19 cellular contexts compared by ENCODE assay signal in the genomic region with DNA sequence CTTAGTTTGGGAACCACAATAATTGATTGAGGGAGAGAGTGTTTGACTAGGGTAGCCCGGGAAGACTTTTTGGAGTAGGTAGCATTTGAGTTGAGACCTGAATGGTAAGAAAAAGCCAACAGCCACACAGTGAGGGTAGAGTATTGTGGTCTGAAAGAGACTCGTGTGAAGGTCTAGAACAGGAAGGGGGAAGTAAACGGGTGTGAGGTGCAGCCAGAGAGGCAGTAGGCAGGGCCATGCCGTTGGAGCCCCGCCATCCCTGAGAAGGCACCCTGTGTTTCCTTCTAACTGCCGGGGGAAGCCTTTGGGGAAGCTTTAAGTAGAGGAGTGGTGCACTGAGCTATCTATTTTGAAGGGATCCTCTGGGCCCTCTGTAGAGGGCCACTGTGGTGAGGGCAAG. TPM values are rescaled to one million over a fixed set of nuclear protein-coding genes. Genes with fewer than 3 reads are reported as not detected.
DNase-seq lines count a peak whose midpoint lies in the region; ATAC-seq and FAIRE-seq lines count a peak whose summit lies in the region.
"Had no signal": no experiment of that assay in that cellular context is flagged by ENCODE, and none has a peak within 500 bp of the region (broad histone marks: within the 10 kb centered on the region; RNA-seq: fewer than 3 reads in every experiment).

No MANE protein-coding gene starts in this region.

- no peak for DNase-seq in activated naive CD8-positive, alpha-beta T cell treated with anti-CD3 and anti-CD28 coated beads, Interleukin-2, amount 10 ng/mL, durations not matched to agents 7 days and 5 days
- DNase-seq in activated naive CD8-positive, alpha-beta T cell treated with anti-CD3 and anti-CD28 coated beads, Interleukin-2, amount 50 U/mL, for 24 hours = no peak
- peak; percentile 34 for DNase-seq in activated CD8-positive, alpha-beta T cell treated with anti-CD3 and anti-CD28 coated beads, Interleukin-2, amount 10 ng/mL, durations not matched to agents 7 days and 5 days
- DNase-seq in stimulated activated naive CD8-positive, alpha-beta T cell treated with anti-CD3 and anti-CD28 coated beads, Interleukin-15, amount 100 ng/mL, for 72 hours = no peak
- no peak for DNase-seq in activated CD4-positive, alpha-beta T cell treated with anti-CD3 and anti-CD28 coated beads for 1 hour
- DNase-seq in HTR-8/SVneo (ENCODE audit: insufficient read length, low spot score) = no peak
- no peak for DNase-seq in OCI-M1 (lab: John Stamatoyannopoulos, UW)
- DNase-seq: activated CD4-positive, alpha-beta memory T cell treated with anti-CD3 and anti-CD28 coated beads, Interleukin-2, amount 10 ng/mL, durations not matched to agents 7 days and 5 days; activated effector memory CD4-positive, alpha-beta T cell treated with Interleukin-2 at 50 U/mL for 16 hours; GM23248; left cardiac atrium; NCI-H1417 treated with DMSO at 0.1 percent for 48 hours; NCI-H2171; substantia nigra had no signal

- FAIRE-seq in HTR-8/SVneo (lab: Jason Lieb, UNC) = no peak
- FAIRE-seq: astrocyte had no signal

- H3K27ac ChIP-seq in KOPT-K1 (ENCODE audit: low read depth, low read length, poor library complexity, severe bottlenecking) = peak overlapping the region; percentile 87
- H3K27ac ChIP-seq: GM23248, SK-N-MC had no signal

- H3K4me3 Mint-ChIP-seq in activated naive CD8-positive, alpha-beta T cell treated with anti-CD3 and anti-CD28 coated beads, Interleukin-2, amount 10 ng/mL, durations not matched to agents 7 days and 5 days = peak overlapping the region; percentile 54
- H3K4me3 Mint-ChIP-seq in activated naive CD8-positive, alpha-beta T cell treated with anti-CD3 and anti-CD28 coated beads, Interleukin-2, amount 50 U/mL, for 24 hours = no peak overlapping the region
- H3K4me3 Mint-ChIP-seq in activated CD8-positive, alpha-beta T cell treated with anti-CD3 and anti-CD28 coated beads, Interleukin-2, amount 10 ng/mL, durations not matched to agents 7 days and 5 days = no peak overlapping the region
- no peak overlapping the region for H3K4me3 Mint-ChIP-seq in stimulated activated naive CD8-positive, alpha-beta T cell treated with anti-CD3 and anti-CD28 coated beads, Interleukin-15, amount 100 ng/mL, for 72 hours
- H3K4me3 Mint-ChIP-seq: activated CD4-positive, alpha-beta memory T cell treated with anti-CD3 and anti-CD28 coated beads, Interleukin-2, amount 10 ng/mL, durations not matched to agents 7 days and 5 days; IgD-negative memory B cell had no signal

- H3K27me3 Mint-ChIP-seq in activated naive CD8-positive, alpha-beta T cell treated with anti-CD3 and anti-CD28 coated beads, Interleukin-2, amount 10 ng/mL, durations not matched to agents 7 days and 5 days = no peaks in the 10 kb centered on the region
- no peaks in the 10 kb centered on the region for H3K27me3 Mint-ChIP-seq in activated naive CD8-positive, alpha-beta T cell treated with anti-CD3 and anti-CD28 coated beads, Interleukin-2, amount 50 U/mL, for 24 hours
- H3K27me3 Mint-ChIP-seq in activated CD8-positive, alpha-beta T cell treated with anti-CD3 and anti-CD28 coated beads, Interleukin-2, amount 10 ng/mL, durations not matched to agents 7 days and 5 days (ENCODE audit: low read depth) = no peaks in the 10 kb centered on the region
- H3K27me3 Mint-ChIP-seq in stimulated activated naive CD8-positive, alpha-beta T cell treated with anti-CD3 and anti-CD28 coated beads, Interleukin-15, amount 100 ng/mL, for 72 hours = no peaks in the 10 kb centered on the region
- H3K27me3 Mint-ChIP-seq: activated CD4-positive, alpha-beta memory T cell treated with anti-CD3 and anti-CD28 coated beads, Interleukin-2, amount 10 ng/mL, durations not matched to agents 7 days and 5 days; IgD-negative memory B cell had no signal

- H3K36me3 ChIP-seq in KOPT-K1 (ENCODE audit: insufficient read depth, low read length) = peaks cover 6% of the 10 kb centered on the region; the same call in 1 of the 2 replicates

- H3K9me3 Mint-ChIP-seq in activated naive CD8-positive, alpha-beta T cell treated with anti-CD3 and anti-CD28 coated beads, Interleukin-2, amount 10 ng/mL, durations not matched to agents 7 days and 5 days = no peaks in the 10 kb centered on the region
- H3K9me3 Mint-ChIP-seq in activated naive CD8-positive, alpha-beta T cell treated with anti-CD3 and anti-CD28 coated beads, Interleukin-2, amount 50 U/mL, for 24 hours = no peaks in the 10 kb centered on the region
- H3K9me3 Mint-ChIP-seq in activated CD8-positive, alpha-beta T cell treated with anti-CD3 and anti-CD28 coated beads, Interleukin-2, amount 10 ng/mL, durations not matched to agents 7 days and 5 days (ENCODE audit: insufficient read depth) = no peaks in the 10 kb centered on the region
- no peaks in the 10 kb centered on the region for H3K9me3 Mint-ChIP-seq in stimulated activated naive CD8-positive, alpha-beta T cell treated with anti-CD3 and anti-CD28 coated beads, Interleukin-15, amount 100 ng/mL, for 72 hours
- H3K9me3 Mint-ChIP-seq: activated CD4-positive, alpha-beta memory T cell treated with anti-CD3 and anti-CD28 coated beads, Interleukin-2, amount 10 ng/mL, durations not matched to agents 7 days and 5 days; IgD-negative memory B cell had no signal

- H3K4me1 Mint-ChIP-seq in activated naive CD8-positive, alpha-beta T cell treated with anti-CD3 and anti-CD28 coated beads, Interleukin-2, amount 10 ng/mL, durations not matched to agents 7 days and 5 days = peaks cover 14% of the 10 kb centered on the region
- peaks cover 19% of the 10 kb centered on the region for H3K4me1 Mint-ChIP-seq in activated naive CD8-positive, alpha-beta T cell treated with anti-CD3 and anti-CD28 coated beads, Interleukin-2, amount 50 U/mL, for 24 hours
- peaks cover 24% of the 10 kb centered on the region for H3K4me1 Mint-ChIP-seq in activated CD8-positive, alpha-beta T cell treated with anti-CD3 and anti-CD28 coated beads, Interleukin-2, amount 10 ng/mL, durations not matched to agents 7 days and 5 days (ENCODE audit: low read depth)
- H3K4me1 Mint-ChIP-seq in stimulated activated naive CD8-positive, alpha-beta T cell treated with anti-CD3 and anti-CD28 coated beads, Interleukin-15, amount 100 ng/mL, for 72 hours = peaks cover 23% of the 10 kb centered on the region

- H3K9me3 ChIP-seq in KOPT-K1 (ENCODE audit: insufficient read depth, low read length, poor library complexity, severe bottlenecking) = no peaks in the 10 kb centered on the region

- H3K27ac Mint-ChIP-seq in activated naive CD8-positive, alpha-beta T cell treated with anti-CD3 and anti-CD28 coated beads, Interleukin-2, amount 10 ng/mL, durations not matched to agents 7 days and 5 days = peak overlapping the region; percentile 42
- H3K27ac Mint-ChIP-seq in activated naive CD8-positive, alpha-beta T cell treated with anti-CD3 and anti-CD28 coated beads, Interleukin-2, amount 50 U/mL, for 24 hours = no peak overlapping the region
- peak overlapping the region; percentile 23 for H3K27ac Mint-ChIP-seq in activated CD8-positive, alpha-beta T cell treated with anti-CD3 and anti-CD28 coated beads, Interleukin-2, amount 10 ng/mL, durations not matched to agents 7 days and 5 days
- peak overlapping the region; percentile 26 to 81 for H3K27ac Mint-ChIP-seq in stimulated activated naive CD8-positive, alpha-beta T cell treated with anti-CD3 and anti-CD28 coated beads, Interleukin-15, amount 100 ng/mL, for 72 hours
- H3K27ac Mint-ChIP-seq: activated CD4-positive, alpha-beta memory T cell treated with anti-CD3 and anti-CD28 coated beads, Interleukin-2, amount 10 ng/mL, durations not matched to agents 7 days and 5 days had no signal

- ATAC-seq in activated naive CD8-positive, alpha-beta T cell treated with anti-CD3 and anti-CD28 coated beads, Interleukin-2, amount 10 ng/mL, durations not matched to agents 7 days and 5 days (ENCODE audit: low read depth) = peak; percentile 94
- ATAC-seq in activated naive CD8-positive, alpha-beta T cell treated with anti-CD3 and anti-CD28 coated beads, Interleukin-2, amount 50 U/mL, for 24 hours = no peak
- ATAC-seq in activated CD8-positive, alpha-beta T cell treated with anti-CD3 and anti-CD28 coated beads, Interleukin-2, amount 10 ng/mL, durations not matched to agents 7 days and 5 days = peak; percentile 81
- ATAC-seq in stimulated activated naive CD8-positive, alpha-beta T cell treated with anti-CD3 and anti-CD28 coated beads, Interleukin-15, amount 100 ng/mL, for 72 hours = no peak
- ATAC-seq: left cardiac atrium, sciatic nerve had no signal

- POLR2A ChIA-PET in activated naive CD8-positive, alpha-beta T cell treated with anti-CD3 and anti-CD28 coated beads, Interleukin-2, amount 10 ng/mL, durations not matched to agents 7 days and 5 days (lab: Charles Lee) = no interaction called here
- POLR2A ChIA-PET in activated CD8-positive, alpha-beta T cell treated with anti-CD3 and anti-CD28 coated beads, Interleukin-2, amount 10 ng/mL, durations not matched to agents 7 days and 5 days (lab: Charles Lee) = no interaction called here

- H3K36me3 Mint-ChIP-seq in activated naive CD8-positive, alpha-beta T cell treated with anti-CD3 and anti-CD28 coated beads, Interleukin-2, amount 10 ng/mL, durations not matched to agents 7 days and 5 days = peaks cover 31% of the 10 kb centered on the region
- H3K36me3 Mint-ChIP-seq in activated naive CD8-positive, alpha-beta T cell treated with anti-CD3 and anti-CD28 coated beads, Interleukin-2, amount 50 U/mL, for 24 hours (ENCODE audit: low read depth) = peaks cover 4% of the 10 kb centered on the region
- peaks cover 40% of the 10 kb centered on the region for H3K36me3 Mint-ChIP-seq in activated CD8-positive, alpha-beta T cell treated with anti-CD3 and anti-CD28 coated beads, Interleukin-2, amount 10 ng/mL, durations not matched to agents 7 days and 5 days (ENCODE audit: low read depth)

- CTCF ChIA-PET in activated CD8-positive, alpha-beta T cell treated with anti-CD3 and anti-CD28 coated beads, Interleukin-2, amount 10 ng/mL, durations not matched to agents 7 days and 5 days (lab: Charles Lee) = interaction anchor here (1.9 to 2.4 kb wide), 2 partner anchors 25 to 148 kb away, joined by 5 to 11 read pairs; no protein-coding TSS in a partner anchor

RNA-seq across cellular contexts. Expression of gene F2RL2, which starts 3.5 kb away (rescaled TPM):
- total RNA-seq in activated naive CD8-positive, alpha-beta T cell treated with anti-CD3 and anti-CD28 coated beads, Interleukin-2, amount 10 ng/mL, durations not matched to agents 7 days and 5 days = not detected
- not detected for total RNA-seq in activated CD8-positive, alpha-beta T cell treated with anti-CD3 and anti-CD28 coated beads, Interleukin-2, amount 10 ng/mL, durations not matched to agents 7 days and 5 days
- total RNA-seq: activated CD4-positive, alpha-beta memory T cell treated with anti-CD3 and anti-CD28 coated beads, Interleukin-2, amount 10 ng/mL, durations not matched to agents 7 days and 5 days; GM23248 had no signal

Comparison
In these comparisons a context has a peak if more than half of its experiments do, and no peak if none do; other contexts are left out.
1. ATAC-seq: peak in activated naive CD8-positive, alpha-beta T cell treated with anti-CD3 and anti-CD28 coated beads, Interleukin-2, amount 10 ng/mL, durations not matched to agents 7 days and 5 days (single experiment) and activated CD8-positive, alpha-beta T cell treated with anti-CD3 and anti-CD28 coated beads, Interleukin-2, amount 10 ng/mL, durations not matched to agents 7 days and 5 days (single experiment); none in activated naive CD8-positive, alpha-beta T cell treated with anti-CD3 and anti-CD28 coated beads, Interleukin-2, amount 50 U/mL, for 24 hours (single experiment) and stimulated activated naive CD8-positive, alpha-beta T cell treated with anti-CD3 and anti-CD28 coated beads, Interleukin-15, amount 100 ng/mL, for 72 hours (single experiment).